ENCODE assay signal across 26 cellular contexts in the genomic region with DNA sequence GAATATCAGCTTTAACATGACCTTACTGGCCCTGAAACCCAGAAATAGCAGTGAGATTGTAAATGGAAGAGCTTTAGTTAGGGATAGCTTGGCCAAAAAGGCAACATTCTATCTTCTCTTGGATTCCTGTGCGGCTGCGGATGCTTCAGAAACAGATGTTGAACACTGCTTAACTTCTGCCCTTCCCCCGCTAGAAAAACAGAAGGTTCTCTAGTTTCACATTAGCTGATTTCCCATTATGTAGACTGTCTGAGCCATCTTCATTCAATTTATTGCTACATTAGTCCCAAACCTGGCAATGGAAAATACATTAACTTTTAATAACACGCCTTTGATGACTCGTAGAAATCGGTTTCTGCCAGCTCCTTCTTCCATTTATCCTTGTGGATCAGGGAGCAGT.
"Had no signal": no experiment of that assay in that cellular context is flagged by ENCODE, and none has a peak within 500 bp of the region (broad histone marks: within the 10 kb centered on the region; RNA-seq: fewer than 3 reads in every experiment).

No MANE protein-coding gene starts in this region.

- H3K4me3 ChIP-seq: heart left ventricle, left ventricle myocardium inferior, lung, mucosa of descending colon, pancreas, prostate gland, skin epidermis, transverse colon, upper lobe of left lung had no signal

- H3K27me3 Mint-ChIP-seq: natural killer cell treated with Interleukin-12 subunit alpha and Interleukin-12 subunit beta and Interleukin-15 and Interleukin-18, amount 100 ng/mL, for 72 hours; stimulated activated naive CD8-positive, alpha-beta T cell treated with anti-CD3 and anti-CD28 coated beads, Interleukin-15, Interleukin-2, amounts not matched to agents 100 ng/mL and 50 ng/mL, for 24 hours had no signal

- H3K27ac Mint-ChIP-seq: mesothelial cell of epicardium; naive thymus-derived CD4-positive, alpha-beta T cell; natural killer cell treated with Interleukin-12 subunit alpha and Interleukin-12 subunit beta and Interleukin-15 and Interleukin-18, amount 100 ng/mL, for 72 hours; stimulated activated effector memory CD8-positive, alpha-beta T cell treated with anti-CD3 and anti-CD28 coated beads, Interleukin-12 subunit alpha, Interleukin-12 subunit beta, amount 100 ng/mL, for 72 hours; stimulated activated naive CD8-positive, alpha-beta T cell treated with anti-CD3 and anti-CD28 coated beads, Interleukin-15, Interleukin-2, amounts not matched to agents 100 ng/mL and 50 ng/mL, for 24 hours had no signal

- H3K9me3 ChIP-seq: heart left ventricle, left ventricle myocardium inferior, mucosa of descending colon, pancreas, prostate gland, transverse colon, upper lobe of left lung had no signal

- H3K36me3 ChIP-seq: heart left ventricle, left ventricle myocardium inferior, pancreas, prostate gland, transverse colon, upper lobe of left lung had no signal

- H3K4me1 Mint-ChIP-seq: mesothelial cell of epicardium; naive thymus-derived CD4-positive, alpha-beta T cell; neural crest cell; stimulated activated effector memory CD8-positive, alpha-beta T cell treated with anti-CD3 and anti-CD28 coated beads, Interleukin-12 subunit alpha, Interleukin-12 subunit beta, amount 100 ng/mL, for 72 hours had no signal

- ATAC-seq: heart left ventricle; left colon; mucosa of descending colon; naive thymus-derived CD4-positive, alpha-beta T cell; natural killer cell treated with Interleukin-12 subunit alpha and Interleukin-12 subunit beta and Interleukin-15 and Interleukin-18, amount 100 ng/mL, for 72 hours; pancreas; right cardiac atrium; sciatic nerve; stimulated activated effector memory CD8-positive, alpha-beta T cell treated with anti-CD3 and anti-CD28 coated beads, Interleukin-12 subunit alpha, Interleukin-12 subunit beta, amount 100 ng/mL, for 72 hours had no signal

- H3K27me3 ChIP-seq: heart left ventricle, pancreas, transverse colon, upper lobe of left lung had no signal

- DNase-seq: heart left ventricle; kidney glomerular epithelial cell; left colon; left ventricle myocardium inferior; mesendoderm; mucosa of descending colon; naive thymus-derived CD4-positive, alpha-beta T cell; nucleus accumbens; pancreas; retina; right cardiac atrium; stimulated activated CD4-positive, alpha-beta T cell treated with anti-CD3 and anti-CD28 coated beads, Interleukin-12 subunit alpha, Interleukin-12 subunit beta, amount 100 ng/mL, for 4 hours; stimulated activated CD4-positive, alpha-beta T cell treated with anti-CD3 and anti-CD28 coated beads, Interleukin-15, amount 100 ng/mL, for 24 hours; stimulated activated CD4-positive, alpha-beta T cell treated with anti-CD3 and anti-CD28 coated beads, Interleukin-4, amount 100 ng/mL, for 24 hours; stimulated activated naive CD4-positive, alpha-beta T cell; transverse colon; upper lobe of left lung had no signal

- H3K4me3 Mint-ChIP-seq: mesothelial cell of epicardium; naive thymus-derived CD4-positive, alpha-beta T cell; natural killer cell treated with Interleukin-12 subunit alpha and Interleukin-12 subunit beta and Interleukin-15 and Interleukin-18, amount 100 ng/mL, for 72 hours; neural crest cell; stimulated activated effector memory CD8-positive, alpha-beta T cell treated with anti-CD3 and anti-CD28 coated beads, Interleukin-12 subunit alpha, Interleukin-12 subunit beta, amount 100 ng/mL, for 72 hours; stimulated activated naive CD8-positive, alpha-beta T cell treated with anti-CD3 and anti-CD28 coated beads, Interleukin-15, Interleukin-2, amounts not matched to agents 100 ng/mL and 50 ng/mL, for 24 hours had no signal

- H3K4me1 ChIP-seq: heart left ventricle, left ventricle myocardium inferior, pancreas, upper lobe of left lung had no signal

- H3K9me3 Mint-ChIP-seq: mesothelial cell of epicardium; natural killer cell treated with Interleukin-12 subunit alpha and Interleukin-12 subunit beta and Interleukin-15 and Interleukin-18, amount 100 ng/mL, for 72 hours; neural crest cell; stimulated activated effector memory CD8-positive, alpha-beta T cell treated with anti-CD3 and anti-CD28 coated beads, Interleukin-12 subunit alpha, Interleukin-12 subunit beta, amount 100 ng/mL, for 72 hours; stimulated activated naive CD8-positive, alpha-beta T cell treated with anti-CD3 and anti-CD28 coated beads, Interleukin-15, Interleukin-2, amounts not matched to agents 100 ng/mL and 50 ng/mL, for 24 hours had no signal

- H3K27ac ChIP-seq: heart left ventricle, left ventricle myocardium inferior, pancreas, prostate gland, skin epidermis, transverse colon, upper lobe of left lung had no signal

- H3K36me3 Mint-ChIP-seq: mesothelial cell of epicardium; naive thymus-derived CD4-positive, alpha-beta T cell; natural killer cell treated with Interleukin-12 subunit alpha and Interleukin-12 subunit beta and Interleukin-15 and Interleukin-18, amount 100 ng/mL, for 72 hours; stimulated activated effector memory CD8-positive, alpha-beta T cell treated with anti-CD3 and anti-CD28 coated beads, Interleukin-12 subunit alpha, Interleukin-12 subunit beta, amount 100 ng/mL, for 72 hours had no signal
